ENCODE assay signal across 8 cellular contexts in the genomic region with DNA sequence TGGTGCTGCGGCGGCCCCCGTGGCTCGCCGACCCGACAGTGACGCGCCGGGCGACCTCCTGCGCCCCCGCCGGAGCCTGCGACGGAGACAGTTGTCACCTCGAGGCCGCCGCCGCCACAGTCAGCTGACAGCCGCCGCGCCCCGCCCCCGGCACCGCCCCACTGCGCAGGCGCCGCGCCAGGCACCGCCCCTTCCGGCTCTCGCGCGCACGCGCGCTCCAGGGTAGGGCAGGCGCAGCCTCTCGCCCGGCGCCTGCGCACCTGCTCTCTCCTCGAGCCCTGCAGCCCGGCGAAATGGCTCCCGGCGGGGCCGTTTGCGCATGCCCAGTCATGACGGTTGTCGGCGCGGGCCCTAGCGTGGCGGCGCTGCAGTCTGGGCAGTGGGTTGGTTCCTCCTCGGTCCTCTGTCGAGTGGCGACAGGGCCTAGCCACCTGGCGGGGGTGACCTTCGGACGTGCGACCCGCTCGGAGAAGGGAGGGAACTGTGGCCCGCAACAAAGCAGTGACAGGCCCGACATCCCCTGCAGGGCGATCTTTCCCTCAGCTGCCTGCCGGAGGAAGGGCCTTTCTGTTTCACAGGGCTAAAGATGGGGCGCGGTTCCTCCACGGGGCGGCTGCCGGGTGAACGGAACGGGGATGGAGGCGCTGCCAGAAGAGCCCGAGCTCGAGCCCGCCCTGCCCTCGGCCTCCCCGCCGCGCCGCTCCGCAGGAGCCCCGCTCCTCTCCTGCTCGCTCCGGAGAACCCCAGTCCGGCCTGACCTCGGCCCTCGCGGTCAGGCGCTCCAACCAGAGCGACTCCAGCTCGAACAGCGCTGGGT. TPM values are rescaled to one million over a fixed set of nuclear protein-coding genes. Genes with fewer than 3 reads are reported as not detected.
DNase-seq lines count a peak whose midpoint lies in the region; ATAC-seq, FAIRE-seq and TF ChIP-seq lines count a peak whose summit lies in the region.

TSS of gene TOLLIP (minus strand) at position 135 of the 817 bp plus-strand sequence. CDS start at position 1, 134 bp downstream.

- H3K27ac ChIP-seq in heart left ventricle (peak within 1 kb of the TSS; percentile 86 to 97 (median 94)), transverse colon (peak within 1 kb of the TSS; percentile 93 to 96 (median 94))

- H3K4me3 ChIP-seq in adipocyte (ENCODE audit: low read length) (peak within 1 kb of the TSS; percentile 85), heart left ventricle (peak within 1 kb of the TSS; percentile 58 to 98 (median 85)), transverse colon (peak within 1 kb of the TSS; percentile 63 to 94 (median 88))

- H3K27me3 ChIP-seq in adipocyte (replicated peaks; ENCODE audit: control insufficient read depth, insufficient read depth, low read length) = no peaks in the 10 kb centered on the region
- H3K27me3 ChIP-seq in heart left ventricle = no peaks in the 10 kb centered on the region
- H3K27me3 ChIP-seq in transverse colon = no peaks in the 10 kb centered on the region

- no peak for TF ChIP-seq EP300 in transverse colon (IDR thresholded peaks at IDR 0.05; ENCODE audit: low read depth)

- peak; percentile 96 for FAIRE-seq in GM12891 (lab: Jason Lieb, UNC)

- in situ Hi-C loops in transverse colon (cut with MboI; ENCODE audit: low pct_ligation_motif_present in 1 of 4, low pct_unique_long_range_greater_than_20kb in 1 of 4, low sequenced_read_pairs in 3 of 4) = no loop called here

- H3K4me1 ChIP-seq in adipocyte (ENCODE audit: control insufficient read depth, insufficient read depth, low read length) (peaks cover 16% of the 10 kb centered on the region), heart left ventricle (peaks cover 0 to 43% (median 27%) of the 10 kb centered on the region in 12 donors), transverse colon (peaks cover 15 to 53% (median 46%) of the 10 kb centered on the region in 4 donors)

- peak within 1 kb of the TSS; percentile 95 for H3K9ac ChIP-seq in adipocyte (ENCODE audit: low read length)

- WGBS in heart left ventricle, 4 donors = 0 to 8% (median 2%) methylated on average over 10 to 97 of the region's 97 CpGs
- WGBS in transverse colon (ENCODE audit: low coverage in 1 of 2), 2 donors = 4% methylated on average over 40 of the region's 97 CpGs; no CpG with 5 or more reads in 1 of the 2 donors

- H3K9me3 ChIP-seq in adipocyte (ENCODE audit: control insufficient read depth, low read length) (peaks cover 17% of the 10 kb centered on the region), heart left ventricle (peaks cover 0 to 12% (median 4%) of the 10 kb centered on the region in 12 donors), transverse colon (no peaks in the 10 kb centered on the region)

- H3K36me3 ChIP-seq in adipocyte (ENCODE audit: control insufficient read depth, insufficient read depth, low read length, severe bottlenecking) (peaks cover 10% of the 10 kb centered on the region), heart left ventricle (peaks cover 0 to 12% (median 0%) of the 10 kb centered on the region in 9 donors), transverse colon (no peaks in the 10 kb centered on the region)

- TF ChIP-seq CTCF in heart left ventricle (IDR thresholded peaks at IDR 0.05) = peak in 7 of 12 donors; percentile 8 to 56 (median 41)
- TF ChIP-seq CTCF in transverse colon (IDR thresholded peaks at IDR 0.05) = peak in 2 of 5 experiments; percentile 4 to 33

- peak; percentile 80 for TF ChIP-seq POLR2A in GM12891 (IDR thresholded peaks at IDR 0.05; ENCODE audit: low read depth, low read length)
- TF ChIP-seq POLR2A in heart left ventricle (IDR thresholded peaks at IDR 0.05) = peak; percentile 6 to 92
- peak; percentile 73 for TF ChIP-seq POLR2A in transverse colon (IDR thresholded peaks at IDR 0.05)

- DNase-seq in GM12891 (ENCODE audit: insufficient read length, low spot score) (peak; percentile 100), NCI-H1417 treated with DMSO at 0.1 percent for 48 hours (lab: John Stamatoyannopoulos, UW) (peak; percentile 67), T follicular helper cell (ENCODE audit: low read depth) (peak; percentile 95), adipocyte (ENCODE audit: low read depth) (peak; percentile 98), heart left ventricle (peak; percentile 96 to 99 (median 97)), pons (ENCODE audit: low spot score) (peak; percentile 91), transverse colon (peak; percentile 97)

- intact Hi-C loops in heart left ventricle (cut with DNase I) (loop anchor here in 6 of 10 donors (1.0 to 10.0 kb wide), 9 partner anchors 27 to 263 kb away; partner anchors contain the start of genes BRSK2 (in 2 of the 6) and DUSP8 (in 1 of the 6)), transverse colon (cut with DNase I; ENCODE audit: low total_unique reads) (loop anchor here (10.0 kb wide), 1 partner anchor 205 kb away; no protein-coding TSS in a partner anchor)

- ATAC-seq in HG02763 (IDR thresholded peaks at IDR 0.05; ENCODE audit: unreplicated experiment) = peak; percentile 82
- ATAC-seq in heart left ventricle = peak; percentile 96 to 99 (median 97)

TF ChIP-seq in GM12891, 5 proteins besides CTCF, POLR2A, EP300 and RAD21:
- TF ChIP-seq SPI1 (IDR thresholded peaks at IDR 0.05; ENCODE audit: low read depth, low read length) (no peak), TAF1 (IDR thresholded peaks at IDR 0.05; ENCODE audit: low read depth, low read length) (no peak), POU2F2 (IDR thresholded peaks at IDR 0.05; ENCODE audit: low read depth, low read length) (no peak), POLR2AphosphoS5 (IDR thresholded peaks at IDR 0.05; ENCODE audit: low read depth, low read length) (peak; percentile 76)

RNA-seq across cellular contexts. Expression of gene TOLLIP, which starts in this region (rescaled TPM):
- polyA plus RNA-seq in GM12891 (2012; ENCODE audit: low read depth, missing spikeins) = 16.4 TPM
- 10 to 100 TPM; 36.9 to 57.2 (median 44.9) TPM for total RNA-seq in heart left ventricle
- 10 to 100 TPM; 27.4 to 49.6 TPM for polyA plus RNA-seq in heart left ventricle
- total RNA-seq in transverse colon = 100 to 1,000 TPM in 1 of 4 donors, 10 to 100 TPM in 3; 25.9 to 132 (median 50.4) TPM

Comparison
In these comparisons a context has a peak if more than half of its experiments do, and no peak if none do; other contexts are left out.
1. Peak in every context shown above with its lines: DNase-seq, ATAC-seq, H3K4me3 ChIP-seq and H3K27ac ChIP-seq.